In the genomic region with DNA sequence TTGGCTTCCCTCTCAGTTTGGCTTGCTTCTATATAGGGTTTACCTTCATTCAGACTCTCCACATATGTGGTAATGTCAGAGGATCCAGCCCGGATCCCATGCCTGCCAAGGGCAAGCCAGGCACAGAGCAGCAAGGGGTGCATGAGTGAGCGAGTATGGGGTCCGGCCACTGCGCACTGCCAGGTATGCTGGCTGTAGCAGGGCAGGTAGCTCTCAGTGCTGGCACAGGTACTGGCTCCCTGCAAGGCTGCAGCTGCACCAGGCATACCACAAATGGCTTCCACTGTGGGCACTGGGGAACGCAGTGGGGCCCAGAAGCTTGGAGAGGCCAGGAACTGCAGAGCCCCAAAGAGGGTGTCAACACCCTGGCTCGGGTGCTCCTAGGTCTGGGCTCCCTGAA, we compare ENCODE assay signal across 26 cellular contexts.
"Had no signal": no experiment of that assay in that cellular context is flagged by ENCODE, and none has a peak within 500 bp of the region (broad histone marks: within the 10 kb centered on the region; RNA-seq: fewer than 3 reads in every experiment).

No MANE protein-coding gene starts in this region.

- H3K27ac Mint-ChIP-seq: activated B cell treated with CpG ODN at 0.5 μM for 24 hours; activated CD4-positive, alpha-beta memory T cell treated with anti-CD3 and anti-CD28 coated beads for 36 hours; activated CD4-positive, alpha-beta T cell treated with anti-CD3 and anti-CD28 coated beads, Interleukin-2, amount 10 ng/mL, durations not matched to agents 24 days and 14 days; activated naive CD4-positive, alpha-beta T cell treated with anti-CD3 and anti-CD28 coated beads, Interleukin-2, amount 50 U/mL, for 24 hours; T-helper 17 cell had no signal

- ATAC-seq: Panc1, T-helper 17 cell had no signal

- H3K9me3 ChIP-seq: MG63, SJSA1 had no signal

- H3K4me3 Mint-ChIP-seq: activated B cell treated with CpG ODN at 0.5 μM for 24 hours; activated CD4-positive, alpha-beta memory T cell treated with anti-CD3 and anti-CD28 coated beads for 36 hours; activated CD4-positive, alpha-beta T cell treated with anti-CD3 and anti-CD28 coated beads, Interleukin-2, amount 10 ng/mL, durations not matched to agents 24 days and 14 days; activated naive CD4-positive, alpha-beta T cell treated with anti-CD3 and anti-CD28 coated beads, Interleukin-2, amount 50 U/mL, for 24 hours; T-helper 17 cell had no signal

- H3K36me3 Mint-ChIP-seq: activated naive CD4-positive, alpha-beta T cell treated with anti-CD3 and anti-CD28 coated beads, Interleukin-2, amount 50 U/mL, for 24 hours had no signal

- H3K36me3 ChIP-seq: breast epithelium had no signal

- H3K27ac ChIP-seq: breast epithelium, SJSA1 had no signal

- H3K4me1 ChIP-seq: breast epithelium, SJSA1 had no signal

- H3K9me3 Mint-ChIP-seq: activated B cell treated with CpG ODN at 0.5 μM for 24 hours; activated CD4-positive, alpha-beta memory T cell treated with anti-CD3 and anti-CD28 coated beads for 36 hours; activated naive CD4-positive, alpha-beta T cell treated with anti-CD3 and anti-CD28 coated beads, Interleukin-2, amount 50 U/mL, for 24 hours had no signal

- DNase-seq: activated B cell treated with CpG ODN at 0.5 μM for 24 hours; activated CD4-positive, alpha-beta memory T cell treated with anti-CD3 and anti-CD28 coated beads for 36 hours; activated CD4-positive, alpha-beta T cell treated with anti-CD3 and anti-CD28 coated beads for 1 hour; activated CD4-positive, alpha-beta T cell treated with anti-CD3 and anti-CD28 coated beads, Interleukin-2, amount 10 ng/mL, durations not matched to agents 24 days and 14 days; activated effector memory CD4-positive, alpha-beta T cell treated with Interleukin-2 at 50 U/mL for 16 hours; activated naive CD4-positive, alpha-beta T cell; activated T-cell treated with anti-CD3 and anti-CD28 coated beads for 4 hours; aorta; central memory CD4-positive, alpha-beta T cell; MG63; MV-4-11; NCI-H1092 treated with DMSO at 0.1 percent for 48 hours; NCI-H1436; NCI-H1694 treated with DMSO at 0.1 percent for 48 hours; NCI-H2029 treated with DMSO at 0.1 percent for 48 hours; NCI-H510A treated with DMSO at 0.1 percent for 48 hours; NK-92 treated with Interleukin-12 subunit alpha and Interleukin-12 subunit beta, amount 100 ng/mL, for 24 hours; OCI-M1; RPMI8226; SHP77; T-helper 17 cell; T-helper 9 cell had no signal

- H3K4me3 ChIP-seq: breast epithelium, MG63, SJSA1 had no signal

- H3K27me3 Mint-ChIP-seq: activated B cell treated with CpG ODN at 0.5 μM for 24 hours; activated CD4-positive, alpha-beta memory T cell treated with anti-CD3 and anti-CD28 coated beads for 36 hours had no signal

- H3K4me1 Mint-ChIP-seq: activated B cell treated with CpG ODN at 0.5 μM for 24 hours; activated CD4-positive, alpha-beta T cell treated with anti-CD3 and anti-CD28 coated beads, Interleukin-2, amount 10 ng/mL, durations not matched to agents 24 days and 14 days; activated naive CD4-positive, alpha-beta T cell treated with anti-CD3 and anti-CD28 coated beads, Interleukin-2, amount 50 U/mL, for 24 hours had no signal
